ENCODE assay signal across 35 cellular contexts in genomic region chr5:151259931-151260330, GRCh38. TPM values are rescaled to one million over a fixed set of nuclear protein-coding genes. Genes with fewer than 3 reads are reported as not detected.
"Had no signal": no experiment of that assay in that cellular context is flagged by ENCODE, and none has a peak within 500 bp of the region (broad histone marks: within the 10 kb centered on the region; RNA-seq: fewer than 3 reads in every experiment).

No MANE protein-coding gene starts in this region.

- H3K4me3 ChIP-seq: cardiac muscle cell, hepatocyte, left lung, lung, sigmoid colon, smooth muscle cell, thoracic aorta, upper lobe of right lung had no signal

- FAIRE-seq: endometrium, frontal cortex had no signal

- H3K27me3 ChIP-seq: cardiac muscle cell, hepatocyte, left lung, sigmoid colon, upper lobe of right lung had no signal

- H3K4me3 Mint-ChIP-seq: activated naive CD4-positive, alpha-beta T cell treated with anti-CD3 and anti-CD28 coated beads for 36 hours; activated naive CD8-positive, alpha-beta T cell treated with anti-CD3 and anti-CD28 coated beads, Interleukin-2, amount 10 ng/mL, durations not matched to agents 7 days and 5 days; activated T-cell treated with anti-CD3 and anti-CD28 coated beads, Interleukin-2, amount 50 U/mL, for 4 hours; immature natural killer cell; mesothelial cell of epicardium; natural killer cell; T-helper 1 cell treated with Interleukin-12 subunit alpha and Interleukin-12 subunit beta and Interleukin-4 antibody, amounts not matched to agents 30 μg/mL and 1 μg/mL, for 36 hours had no signal

- H3K27me3 Mint-ChIP-seq: activated naive CD8-positive, alpha-beta T cell treated with anti-CD3 and anti-CD28 coated beads, Interleukin-2, amount 10 ng/mL, durations not matched to agents 7 days and 5 days; progenitor cell of endocrine pancreas had no signal

- H3K4me1 Mint-ChIP-seq: immature natural killer cell had no signal

- ATAC-seq: activated T-cell treated with anti-CD3 and anti-CD28 coated beads, Interleukin-2, amount 50 U/mL, for 4 hours; left lung; natural killer cell; upper lobe of right lung had no signal

- H3K9me3 Mint-ChIP-seq: activated naive CD4-positive, alpha-beta T cell treated with anti-CD3 and anti-CD28 coated beads for 36 hours; activated naive CD8-positive, alpha-beta T cell treated with anti-CD3 and anti-CD28 coated beads, Interleukin-2, amount 10 ng/mL, durations not matched to agents 7 days and 5 days; activated T-cell treated with anti-CD3 and anti-CD28 coated beads, Interleukin-2, amount 50 U/mL, for 4 hours; immature natural killer cell; mesothelial cell of epicardium; natural killer cell; T-helper 1 cell treated with Interleukin-12 subunit alpha and Interleukin-12 subunit beta and Interleukin-4 antibody, amounts not matched to agents 30 μg/mL and 1 μg/mL, for 36 hours had no signal

- H3K9me3 ChIP-seq: left lung, sigmoid colon, thoracic aorta, upper lobe of right lung had no signal

- DNase-seq: activated CD4-positive, alpha-beta T cell treated with anti-CD3 and anti-CD28 coated beads for 4 hours; activated CD4-positive, alpha-beta T cell treated with anti-CD3 and anti-CD28 coated beads, Interleukin-2, amount 50 U/mL, for 48 hours; activated CD4-positive, CD25-positive, alpha-beta regulatory T cell; activated CD8-positive, alpha-beta memory T cell treated with anti-CD3 and anti-CD28 coated beads, Interleukin-2, amount 50 U/mL, for 48 hours; activated naive CD4-positive, alpha-beta T cell treated with anti-CD3 and anti-CD28 coated beads for 36 hours; activated naive CD8-positive, alpha-beta T cell treated with anti-CD3 and anti-CD28 coated beads, Interleukin-2, amount 10 ng/mL, durations not matched to agents 7 days and 5 days; activated T-cell treated with anti-CD3 and anti-CD28 coated beads, Interleukin-2, amount 50 U/mL, for 4 hours; amygdala; cortex of kidney; erythroblast; glutamatergic neuron; immature natural killer cell; left lung; natural killer cell; retina; sigmoid colon; stimulated activated CD4-positive, alpha-beta T cell treated with anti-CD3 and anti-CD28 coated beads, Interleukin-15, amount 100 ng/mL, for 24 hours; stimulated activated CD8-positive, alpha-beta memory T cell treated with anti-CD3 and anti-CD28 coated beads, Interleukin-4, amount 100 ng/mL, for 48 hours; stimulated activated naive CD4-positive, alpha-beta T cell treated with Interleukin-2 at 50 U/mL for 16 hours; T1000; upper lobe of right lung had no signal

- H3K27ac ChIP-seq: cardiac muscle cell, hepatocyte, left lung, sigmoid colon, thoracic aorta, upper lobe of right lung had no signal

- H2AFZ ChIP-seq: hepatocyte had no signal

- H3K27ac Mint-ChIP-seq: activated naive CD4-positive, alpha-beta T cell treated with anti-CD3 and anti-CD28 coated beads for 36 hours; activated naive CD8-positive, alpha-beta T cell treated with anti-CD3 and anti-CD28 coated beads, Interleukin-2, amount 10 ng/mL, durations not matched to agents 7 days and 5 days; immature natural killer cell; mesothelial cell of epicardium; natural killer cell; progenitor cell of endocrine pancreas; T-helper 1 cell treated with Interleukin-12 subunit alpha and Interleukin-12 subunit beta and Interleukin-4 antibody, amounts not matched to agents 30 μg/mL and 1 μg/mL, for 36 hours had no signal

- H3K36me3 Mint-ChIP-seq: activated naive CD8-positive, alpha-beta T cell treated with anti-CD3 and anti-CD28 coated beads, Interleukin-2, amount 10 ng/mL, durations not matched to agents 7 days and 5 days; natural killer cell had no signal

- H3K4me2 ChIP-seq: hepatocyte, smooth muscle cell had no signal

RNA-seq across cellular contexts. Expression of gene SLC36A3, which starts 43.6 kb away (rescaled TPM):
- total RNA-seq: activated CD8-positive, alpha-beta memory T cell treated with anti-CD3 and anti-CD28 coated beads for 36 hours; activated naive CD4-positive, alpha-beta T cell treated with anti-CD3 and anti-CD28 coated beads for 36 hours; activated naive CD8-positive, alpha-beta T cell treated with anti-CD3 and anti-CD28 coated beads, Interleukin-2, amount 10 ng/mL, durations not matched to agents 7 days and 5 days; activated T-cell treated with anti-CD3 and anti-CD28 coated beads, Interleukin-2, amount 50 U/mL, for 4 hours; cardiac muscle cell; cerebellum; frontal cortex; hepatocyte; kidney epithelial cell; left lung; lung; mesothelial cell of epicardium; natural killer cell; osteoblast; progenitor cell of endocrine pancreas; sigmoid colon; smooth muscle cell; thoracic aorta; upper lobe of right lung had no signal
